ENCODE assay signal across 7 cellular contexts in the genomic region with DNA sequence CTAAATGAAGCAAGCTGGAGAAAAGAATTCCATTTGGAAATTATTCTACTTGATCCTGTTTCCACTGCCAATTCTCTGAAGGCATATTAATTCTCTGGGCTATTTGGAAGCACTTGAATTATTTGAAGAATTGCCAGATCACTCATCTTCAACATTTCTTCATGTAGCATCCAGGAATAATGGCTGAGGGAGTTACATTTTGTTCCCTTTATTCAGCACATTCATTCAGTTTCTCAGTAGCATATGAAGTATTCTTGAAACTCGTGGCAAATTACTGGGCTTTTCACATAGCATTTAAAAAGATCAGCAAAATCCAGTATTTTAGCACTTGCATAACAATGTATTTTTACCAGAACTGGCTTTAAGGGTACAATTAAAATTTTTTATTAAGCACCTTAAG.
"Had no signal": no experiment of that assay in that cellular context is flagged by ENCODE, and none has a peak within 500 bp of the region (broad histone marks: within the 10 kb centered on the region; RNA-seq: fewer than 3 reads in every experiment).

No MANE protein-coding gene starts in this region.

- DNase-seq: IMR-90, KBM-7, KG1 had no signal

- ATAC-seq: HepG2, K562 had no signal

- H3K27ac ChIP-seq: HL-60, KMS-11 had no signal

- H3K4me3 ChIP-seq: K562 had no signal
